In the genomic region with DNA sequence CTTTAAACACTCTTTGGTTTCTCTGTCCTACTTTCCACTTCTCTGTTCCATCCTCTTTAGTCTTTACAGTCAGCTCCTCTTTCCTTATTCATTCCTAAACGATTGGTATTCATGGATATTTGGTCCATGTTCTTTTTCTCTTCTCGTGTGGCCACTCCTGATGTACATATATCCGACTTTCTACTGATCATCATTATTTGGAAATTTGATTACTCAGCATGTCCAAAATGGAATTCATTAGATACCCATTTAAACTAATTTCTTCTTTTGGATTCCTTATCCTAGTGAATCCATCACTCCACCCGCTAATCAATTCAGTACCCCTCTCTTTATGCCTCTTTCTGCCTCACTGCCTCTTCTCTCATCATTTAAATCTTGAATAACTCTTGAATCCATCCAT, we compare ENCODE assay signal across 25 cellular contexts. TPM values are rescaled to one million over a fixed set of nuclear protein-coding genes. Genes with fewer than 3 reads are reported as not detected.
"Had no signal": no experiment of that assay in that cellular context is flagged by ENCODE, and none has a peak within 500 bp of the region (broad histone marks: within the 10 kb centered on the region; RNA-seq: fewer than 3 reads in every experiment).

No MANE protein-coding gene starts in this region.

- DNase-seq: dermis blood vessel endothelial cell; dorsolateral prefrontal cortex; effector CD4-positive, alpha-beta T cell; effector memory CD4-positive, alpha-beta T cell; foreskin keratinocyte; heart left ventricle; hippocampal formation; left cardiac atrium; left lung; left ventricle myocardium superior; lower lobe of right lung; mesenchymal stem cell; mucosa of descending colon; naive B cell had no signal

- H3K4me3 ChIP-seq: coronary artery, dorsolateral prefrontal cortex, esophagus muscularis mucosa, gastroesophageal sphincter, heart left ventricle, left lung, lower lobe of right lung, mucosa of descending colon had no signal

- H3K27ac Mint-ChIP-seq: mesothelial cell of epicardium had no signal

- H3K4me3 Mint-ChIP-seq: mesothelial cell of epicardium, naive B cell had no signal

- ATAC-seq: foreskin keratinocyte, gastroesophageal sphincter, heart left ventricle, left cardiac atrium, left lung, left ventricle myocardium superior, lower lobe of right lung, mucosa of descending colon had no signal

- H3K27me3 ChIP-seq: dorsolateral prefrontal cortex, esophagus muscularis mucosa, foreskin keratinocyte, gastroesophageal sphincter, heart left ventricle, left lung had no signal

- H3K4me1 ChIP-seq: esophagus muscularis mucosa, gastroesophageal sphincter, left lung, lower lobe of right lung had no signal

- H3K9me3 ChIP-seq: esophagus muscularis mucosa, gastroesophageal sphincter, heart left ventricle, left lung, lower lobe of right lung, mucosa of descending colon had no signal

- H3K36me3 ChIP-seq: esophagus muscularis mucosa, gastroesophageal sphincter, heart left ventricle, left lung, lower lobe of right lung had no signal

- H3K9me3 Mint-ChIP-seq: naive B cell had no signal

- H3K4me1 Mint-ChIP-seq: naive B cell had no signal

- FAIRE-seq: endothelial cell of umbilical vein, frontal cortex, islet of Langerhans, keratinocyte had no signal

- H3K27ac ChIP-seq: coronary artery, dorsolateral prefrontal cortex, esophagus muscularis mucosa, foreskin keratinocyte, gastroesophageal sphincter, heart left ventricle, left lung, lower lobe of right lung had no signal

- H3K36me3 Mint-ChIP-seq: mesothelial cell of epicardium, naive B cell had no signal

RNA-seq across cellular contexts. Expression of gene TNFSF18, which starts 43.8 kb away (rescaled TPM):
- total RNA-seq: epithelial cell of proximal tubule, kidney epithelial cell, left ventricle myocardium superior, mesenteric fat pad had no signal
